Comparison of ENCODE assay signal across 21 cellular contexts in genomic region chr16:12131755-12132154, GRCh38.
DNase-seq lines count a peak whose midpoint lies in the region; ATAC-seq, FAIRE-seq and TF ChIP-seq lines count a peak whose summit lies in the region.
"Had no signal": no experiment of that assay in that cellular context is flagged by ENCODE, and none has a peak within 500 bp of the region (broad histone marks: within the 10 kb centered on the region; RNA-seq: fewer than 3 reads in every experiment).

No MANE protein-coding gene starts in this region.

- H3K36me3 ChIP-seq in HepG2 (replicated peaks in 1 of 2; ENCODE audit: control insufficient read depth in 1 of 2, insufficient read depth in 2 of 2, low read length in 2 of 2) = no peaks in the 10 kb centered on the region
- H3K36me3 ChIP-seq in right lobe of liver = no peaks in the 10 kb centered on the region
- H3K36me3 ChIP-seq in astrocyte (ENCODE audit: insufficient read depth, low read length) = no peaks in the 10 kb centered on the region
- no peaks in the 10 kb centered on the region for H3K36me3 ChIP-seq in smooth muscle cell (ENCODE audit: low read depth)
- H3K36me3 ChIP-seq: BE2C had no signal

- H3K4me3 Mint-ChIP-seq in astrocyte (ENCODE audit: unreplicated experiment) = no peak overlapping the region
- H3K4me3 Mint-ChIP-seq: CD4-positive, alpha-beta memory T cell had no signal

- no peaks in the 10 kb centered on the region for H3K4me1 ChIP-seq in HepG2 (ENCODE audit: insufficient read depth, low read length)
- no peaks in the 10 kb centered on the region for H3K4me1 ChIP-seq in right lobe of liver
- no peaks in the 10 kb centered on the region for H3K4me1 ChIP-seq in astrocyte (ENCODE audit: insufficient read depth, low read length)
- no peaks in the 10 kb centered on the region for H3K4me1 ChIP-seq in smooth muscle cell (ENCODE audit: low read depth)
- H3K4me1 ChIP-seq: BE2C, Caco-2 had no signal

- CTCF ChIA-PET in HepG2 (lab: Yijun Ruan, JAX; ENCODE audit: low intra/inter-chr PET ratio, low total read pairs) = no interaction called here

- H3K4me2 ChIP-seq in HepG2 (ENCODE audit: low read depth, low read length) (no peak overlapping the region), astrocyte (ENCODE audit: low read length) (no peak overlapping the region), smooth muscle cell (no peak overlapping the region)

- H3K9ac ChIP-seq in HepG2 (ENCODE audit: insufficient read depth, low read depth, low read length) (no peak overlapping the region), astrocyte (ENCODE audit: low read length) (no peak overlapping the region), smooth muscle cell (ENCODE audit: low read depth) (no peak overlapping the region)
- H3K9ac ChIP-seq: GM23248 had no signal

- H3F3A ChIP-seq in smooth muscle cell (ENCODE audit: low read depth) = peaks cover 12% of the 10 kb centered on the region

- H2AFZ ChIP-seq in HepG2 (ENCODE audit: low read length) (no peak overlapping the region), astrocyte (ENCODE audit: low read depth, low read length) (no peak overlapping the region), smooth muscle cell (ENCODE audit: low read depth) (no peak overlapping the region)
- H2AFZ ChIP-seq: GM23248 had no signal

- in situ Hi-C loops in HepG2 (cut with HindIII; ENCODE audit: extremely low pct_ligation_motif_present, low pct_unique_long_range_greater_than_20kb) = no loop called here

- H3K4me3 ChIP-seq in HepG2 (replicated peaks in 1 of 3; ENCODE audit: insufficient read depth in 1 of 3, low read depth in 2 of 3, low read length in 3 of 3) = no peak overlapping the region
- H3K4me3 ChIP-seq in right lobe of liver = no peak overlapping the region
- no peak overlapping the region for H3K4me3 ChIP-seq in astrocyte (ENCODE audit: insufficient read depth, low read depth, low read length)
- no peak overlapping the region for H3K4me3 ChIP-seq in smooth muscle cell
- H3K4me3 ChIP-seq: GM23248 had no signal

- H3K4me1 Mint-ChIP-seq in astrocyte (ENCODE audit: low read depth, unreplicated experiment) = peaks cover 10% of the 10 kb centered on the region

- intact Hi-C loops in HepG2 (cut with micrococcal nuclease; ENCODE audit: unreplicated experiment) = no loop called here
- intact Hi-C loops in right lobe of liver (cut with DNase I) = no loop called here

- peaks cover 17% of the 10 kb centered on the region for H3K36me3 Mint-ChIP-seq in astrocyte (ENCODE audit: low read depth, unreplicated experiment)

- no peaks in the 10 kb centered on the region for H3K27me3 Mint-ChIP-seq in astrocyte (ENCODE audit: low read depth, unreplicated experiment)
- H3K27me3 Mint-ChIP-seq: CD4-positive, alpha-beta memory T cell had no signal

- BruUV-seq in HepG2 (replicated peaks; lab: Mats Ljungman, UMichigan) = no TSS peak

- H3K27me3 ChIP-seq in HepG2 (ENCODE audit: control insufficient read depth in 1 of 2, insufficient read depth in 2 of 2, low read length in 2 of 2) (no peaks in the 10 kb centered on the region), right lobe of liver (no peaks in the 10 kb centered on the region), astrocyte (ENCODE audit: insufficient read depth, low read length) (no peaks in the 10 kb centered on the region), smooth muscle cell (ENCODE audit: low read depth) (no peaks in the 10 kb centered on the region)
- H3K27me3 ChIP-seq: BE2C had no signal

- POLR2A ChIA-PET in HepG2 (lab: Yijun Ruan, JAX) = interaction anchor here (0.7 kb wide), 1 partner anchor 22 kb away, joined by 3 read pairs; no protein-coding TSS in a partner anchor

- TF ChIP-seq RAD21 in HepG2 (CRISPR knock-in tag; IDR thresholded peaks at IDR 0.05) = no peak

- H3K79me2 ChIP-seq in HepG2 (ENCODE audit: insufficient read depth, low read length) = no peaks in the 10 kb centered on the region
- no peaks in the 10 kb centered on the region for H3K79me2 ChIP-seq in astrocyte (ENCODE audit: insufficient read depth, low read length)
- H3K79me2 ChIP-seq in smooth muscle cell (ENCODE audit: low read depth) = no peaks in the 10 kb centered on the region

- H3K27ac ChIP-seq in HepG2 (ENCODE audit: extremely low read length, insufficient read depth, low read length) (no peak overlapping the region), right lobe of liver (no peak overlapping the region), astrocyte (ENCODE audit: low read depth, low read length) (no peak overlapping the region), smooth muscle cell (ENCODE audit: low read depth) (peak overlapping the region; percentile 24)
- H3K27ac ChIP-seq: 22Rv1, GM23248 had no signal

- H3K27ac Mint-ChIP-seq in astrocyte (ENCODE audit: unreplicated experiment) = peak overlapping the region; percentile 72
- H3K27ac Mint-ChIP-seq: CD4-positive, alpha-beta memory T cell had no signal

- 98% methylated on average over 5 of the region's 5 CpGs for WGBS in HepG2 (ENCODE audit: low lambda C conversion rate)
- WGBS in right lobe of liver (ENCODE audit: insufficient coverage, low coverage, low lambda C conversion rate, missing lambda C conversion rate) = 96% methylated on average over 4 of the region's 5 CpGs
- 93% methylated on average over 5 of the region's 5 CpGs for WGBS in smooth muscle cell (ENCODE audit: low lambda C conversion rate)

- TF ChIP-seq CTCF in HepG2 (CRISPR knock-in tag; IDR thresholded peaks at IDR 0.05) (no peak), right lobe of liver (IDR thresholded peaks at IDR 0.05) (no peak), astrocyte (IDR thresholded peaks at IDR 0.05; ENCODE audit: insufficient read depth, low read depth, low read length) (no peak), smooth muscle cell (IDR thresholded peaks at IDR 0.05; ENCODE audit: borderline replicate concordance, insufficient read depth, poor library complexity, severe bottlenecking) (no peak)

- no peak for TF ChIP-seq POLR2A in HepG2 (IDR thresholded peaks at IDR 0.05; ENCODE audit: insufficient read depth in 1 of 2, low read depth in 2 of 2, low read length in 2 of 2)
- TF ChIP-seq POLR2A in right lobe of liver (IDR thresholded peaks at IDR 0.05) = no peak

- no peak for DNase-seq in HepG2 (ENCODE audit: low spot score)
- DNase-seq in right lobe of liver = no peak
- no peak for DNase-seq in astrocyte (ENCODE audit: low read depth)
- DNase-seq in smooth muscle cell (lab: John Stamatoyannopoulos, UW; ENCODE audit: unreplicated experiment) = no peak
- no peak for DNase-seq in activated CD4-positive, alpha-beta T cell treated with anti-CD3 and anti-CD28 coated beads for 1 hour
- DNase-seq: ACHN; BE2C; C1 segment of cervical spinal cord; Caco-2; CD4-positive, alpha-beta memory T cell; DMS153; DND-41; H7 had no signal

- FAIRE-seq in HepG2 (lab: Jason Lieb, UNC) (no peak), astrocyte (lab: Jason Lieb, UNC) (no peak)
- FAIRE-seq: A204.1, G401.6, GM12892, GM19239, H1 had no signal

- no peaks in the 10 kb centered on the region for H3K9me3 ChIP-seq in HepG2 (ENCODE audit: low read length)
- H3K9me3 ChIP-seq in right lobe of liver = no peaks in the 10 kb centered on the region
- no peaks in the 10 kb centered on the region for H3K9me3 ChIP-seq in astrocyte (ENCODE audit: insufficient read depth, low read depth, low read length)
- no peaks in the 10 kb centered on the region for H3K9me3 ChIP-seq in smooth muscle cell (replicated peaks; ENCODE audit: low read depth)
- H3K9me3 ChIP-seq: BE2C, Caco-2 had no signal

- ATAC-seq in HepG2 = no peak
- no peak for ATAC-seq in right lobe of liver
- ATAC-seq in HG02642 (IDR thresholded peaks at IDR 0.05; ENCODE audit: poor library complexity, unreplicated experiment) = no peak

- no peaks in the 10 kb centered on the region for H4K20me1 ChIP-seq in HepG2 (ENCODE audit: insufficient read depth, low read length)
- H4K20me1 ChIP-seq in astrocyte (ENCODE audit: insufficient read depth, low read length) = no peaks in the 10 kb centered on the region
- H4K20me1 ChIP-seq in smooth muscle cell (ENCODE audit: low read depth) = peaks cover 6% of the 10 kb centered on the region

- no peak for TF ChIP-seq EP300 in HepG2 (IDR thresholded peaks at IDR 0.05; ENCODE audit: low read depth in 2 of 2, low read length in 2 of 2)
- no peak for TF ChIP-seq EP300 in HepG2 (CRISPR knock-in tag; IDR thresholded peaks at IDR 0.05; ENCODE audit: borderline replicate concordance)

- peaks cover 6% of the 10 kb centered on the region for H3K9me3 Mint-ChIP-seq in astrocyte (ENCODE audit: unreplicated experiment)
- H3K9me3 Mint-ChIP-seq: CD4-positive, alpha-beta memory T cell had no signal

TF ChIP-seq in HepG2, 621 proteins besides CTCF, POLR2A, EP300 and RAD21:
- TF ChIP-seq DR1 (CRISPR knock-in tag; IDR thresholded peaks at IDR 0.05) (no peak), MAFK (conservative IDR thresholded peaks at IDR 0.05 in 1 of 2, IDR thresholded peaks at IDR 0.05 in 1 of 2; ENCODE audit: low read length in 2 of 2) (peak; percentile 83 to 90), MAFF (IDR thresholded peaks at IDR 0.05; ENCODE audit: low read depth, low read length) (peak; percentile 80), ZNF18 (CRISPR knock-in tag; IDR thresholded peaks at IDR 0.05; ENCODE audit: insufficient replicate concordance) (no peak)
